Comparison of ENCODE assay signal across 17 cellular contexts in genomic region chr13:53694814-53695533, GRCh38.
"Had no signal": no experiment of that assay in that cellular context is flagged by ENCODE, and none has a peak within 500 bp of the region (broad histone marks: within the 10 kb centered on the region; RNA-seq: fewer than 3 reads in every experiment).

No MANE protein-coding gene starts in this region.

- H3K4me3 ChIP-seq: dorsolateral prefrontal cortex, esophagus squamous epithelium, prostate gland, right lobe of liver, spleen, transverse colon had no signal

- H3K36me3 ChIP-seq: esophagus squamous epithelium, neutrophil, prostate gland, right lobe of liver, spleen, transverse colon had no signal

- H3K27ac Mint-ChIP-seq: activated naive CD8-positive, alpha-beta T cell; stimulated activated naive B cell treated with anti-CD40 and anti-IgM and Interleukin-4, amounts not matched to agents 10 μg/mL and 1 μg/mL and 100 μg/mL, for 72 hours had no signal

- ATAC-seq: activated T-cell treated with anti-CD3 and anti-CD28 coated beads, Interleukin-2, amount 50 U/mL, for 4 hours; right lobe of liver; stimulated activated naive B cell treated with anti-CD40 and anti-IgM and Interleukin-4, amounts not matched to agents 10 μg/mL and 1 μg/mL and 100 μg/mL, for 72 hours had no signal

- H3K36me3 Mint-ChIP-seq: activated naive CD8-positive, alpha-beta T cell; stimulated activated naive B cell treated with anti-CD40 and anti-IgM and Interleukin-4, amounts not matched to agents 10 μg/mL and 1 μg/mL and 100 μg/mL, for 72 hours had no signal

- H3K9me3 ChIP-seq: neutrophil, prostate gland, right lobe of liver, transverse colon had no signal

- DNase-seq: activated CD4-positive, alpha-beta T cell treated with anti-CD3 and anti-CD28 coated beads for 1 hour; activated CD4-positive, alpha-beta T cell treated with anti-CD3 and anti-CD28 coated beads, Interleukin-2, amount 50 U/mL, for 48 hours; activated effector memory CD4-positive, alpha-beta T cell treated with anti-CD3 and anti-CD28 coated beads, Interleukin-2, amount 50 U/mL, for 16 hours; activated T-cell treated with anti-CD3 and anti-CD28 coated beads, Interleukin-2, amount 50 U/mL, for 4 hours; anterior cingulate cortex; dorsolateral prefrontal cortex; esophagus squamous epithelium; foreskin fibroblast; right lobe of liver; spleen; stimulated activated CD4-positive, alpha-beta T cell treated with anti-CD3 and anti-CD28 coated beads, Interleukin-2, amount 100 ng/mL, for 24 hours; stimulated activated naive B cell treated with anti-CD40 and anti-IgM and Interleukin-4, amounts not matched to agents 10 μg/mL and 1 μg/mL and 100 μg/mL, for 72 hours; substantia nigra; transverse colon had no signal

- H3K27me3 ChIP-seq: dorsolateral prefrontal cortex, esophagus squamous epithelium, neutrophil, right lobe of liver, spleen, transverse colon had no signal

- H3K4me3 Mint-ChIP-seq: activated naive CD8-positive, alpha-beta T cell; activated T-cell treated with anti-CD3 and anti-CD28 coated beads, Interleukin-2, amount 50 U/mL, for 4 hours; stimulated activated naive B cell treated with anti-CD40 and anti-IgM and Interleukin-4, amounts not matched to agents 10 μg/mL and 1 μg/mL and 100 μg/mL, for 72 hours had no signal

- H3K27ac ChIP-seq: dorsolateral prefrontal cortex, esophagus squamous epithelium, neutrophil, prostate gland, right lobe of liver, spleen, transverse colon had no signal

- H3K4me1 Mint-ChIP-seq: stimulated activated naive B cell treated with anti-CD40 and anti-IgM and Interleukin-4, amounts not matched to agents 10 μg/mL and 1 μg/mL and 100 μg/mL, for 72 hours had no signal

- H3K27me3 Mint-ChIP-seq: activated naive CD8-positive, alpha-beta T cell; stimulated activated naive B cell treated with anti-CD40 and anti-IgM and Interleukin-4, amounts not matched to agents 10 μg/mL and 1 μg/mL and 100 μg/mL, for 72 hours had no signal

- H3K4me1 ChIP-seq: esophagus squamous epithelium, prostate gland, right lobe of liver, spleen, transverse colon had no signal
